10 cellular contexts compared by ENCODE assay signal in genomic region chr7:28649189-28649588, GRCh38.
"Had no signal": no experiment of that assay in that cellular context is flagged by ENCODE, and none has a peak within 500 bp of the region (broad histone marks: within the 10 kb centered on the region; RNA-seq: fewer than 3 reads in every experiment).

No MANE protein-coding gene starts in this region.

- H3K4me3 ChIP-seq: GM23248, HAP-1 had no signal

- H3K27ac ChIP-seq: GM23248, KMS-11 had no signal

- DNase-seq: GM23248, GOT3, H7, HFFc6, IMR-90, KBM-7 had no signal

- FAIRE-seq: HTR-8/SVneo had no signal

- H3K9ac ChIP-seq: GM23248, KMS-11 had no signal

- H3K9me3 ChIP-seq: HAP-1 had no signal

- H3K36me3 ChIP-seq: HAP-1 had no signal

- H3K9me3 Mint-ChIP-seq: HFFc6 had no signal

- H3K4me1 ChIP-seq: HAP-1 had no signal

- H3K4me3 Mint-ChIP-seq: HFFc6 had no signal

- H2AFZ ChIP-seq: GM23248 had no signal

- ATAC-seq: HCT116 had no signal

- H3K4me2 ChIP-seq: KMS-11 had no signal

- H3K27ac Mint-ChIP-seq: HFFc6 had no signal
